In genomic region chr1:233614743-233615521, GRCh38 we compare ENCODE assay signal across 9 cellular contexts. TPM values are rescaled to one million over a fixed set of nuclear protein-coding genes. Genes with fewer than 3 reads are reported as not detected.
DNase-seq lines count a peak whose midpoint lies in the region; ATAC-seq, FAIRE-seq and TF ChIP-seq lines count a peak whose summit lies in the region.
"Had no signal": no experiment of that assay in that cellular context is flagged by ENCODE, and none has a peak within 500 bp of the region (broad histone marks: within the 10 kb centered on the region; RNA-seq: fewer than 3 reads in every experiment).

No MANE protein-coding gene starts in this region.

- TF ChIP-seq POLR2A in K562 (conservative IDR thresholded peaks at IDR 0.05) = no peak

- ATAC-seq in GM18861 (IDR thresholded peaks at IDR 0.05; ENCODE audit: unreplicated experiment) (peak; percentile 24), HG02852 (IDR thresholded peaks at IDR 0.05; ENCODE audit: unreplicated experiment) (peak; percentile 38), K562 (peak; percentile 18), left lung (peak; percentile 25), sciatic nerve (no peak)

- POLR2A ChIA-PET in K562 (lab: Yijun Ruan, JAX) = interaction anchor here (1.7 kb wide), 1 partner anchor 8 kb away, joined by 6 read pairs; no protein-coding TSS in a partner anchor

- no peak for TF ChIP-seq CTCF in K562 (IDR thresholded peaks at IDR 0.05 in 2 of 3, conservative IDR thresholded peaks at IDR 0.05 in 1 of 3; ENCODE audit: insufficient read depth in 2 of 3, low read depth in 1 of 3, low read length in 3 of 3)
- no peak for TF ChIP-seq CTCF in left lung (IDR thresholded peaks at IDR 0.05)

- in situ Hi-C loops in K562 (cut with MboI) = no loop called here

- peak overlapping the region; percentile 58 for H3K4me3 ChIP-seq in K562
- H3K4me3 ChIP-seq in left lung = peak overlapping the region; percentile 47 to 48

- peak overlapping the region; percentile 70 to 98 for H3K9ac ChIP-seq in K562 (ENCODE audit: insufficient read depth in 1 of 2, low read depth in 2 of 2, low read length in 2 of 2)

- peaks cover 20 to 32% of the 10 kb centered on the region in 2 experiments; a peak in 4 of 5 replicates for H3K4me1 ChIP-seq in K562 (replicated peaks in 1 of 2; ENCODE audit: control insufficient read depth in 2 of 2, insufficient read depth in 2 of 2, low read length in 2 of 2)
- peaks cover 0 to 4% of the 10 kb centered on the region in 2 donors for H3K4me1 ChIP-seq in left lung

- peak overlapping the region; percentile 91 for H3K4me2 ChIP-seq in K562 (ENCODE audit: insufficient read depth, low read length)

- peaks cover 44% of the 10 kb centered on the region for H3K79me2 ChIP-seq in K562 (ENCODE audit: control insufficient read depth, insufficient read depth, low read length)

- TF ChIP-seq EP300 in K562 (IDR thresholded peaks at IDR 0.05; ENCODE audit: low read length) = no peak

- H3K36me3 ChIP-seq in K562 (ENCODE audit: control insufficient read depth, insufficient read depth, low read length) (peaks cover 10% of the 10 kb centered on the region), left lung (no peaks in the 10 kb centered on the region)
- H3K36me3 ChIP-seq: neutrophil had no signal

- 15% methylated on average over 36 of the region's 36 CpGs for WGBS in K562 (ENCODE audit: insufficient coverage, low coverage, missing lambda C conversion rate)

- H3K27me3 ChIP-seq in K562 (ENCODE audit: control insufficient read depth in 2 of 2, insufficient read depth in 2 of 2, low read length in 2 of 2) (no peaks in the 10 kb centered on the region), left lung (peaks cover 8 to 57% of the 10 kb centered on the region in 2 donors)

- no peak for TF ChIP-seq RAD21 in K562 (CRISPR knock-in tag; conservative IDR thresholded peaks at IDR 0.05 in 1 of 2, IDR thresholded peaks at IDR 0.05 in 1 of 2)

- intact Hi-C loops in K562 (cut with micrococcal nuclease) (no loop called here), left lung (cut with DNase I) (no loop called here), sciatic nerve (cut with DNase I) (no loop called here)

- no peak for FAIRE-seq in K562 (lab: Jason Lieb, UNC)

- CTCF ChIA-PET in K562 (lab: Yijun Ruan, JAX; ENCODE audit: low intra/inter-chr PET ratio) = no interaction called here

- DNase-seq in K562 (ENCODE audit: extremely low read depth in 1 of 4, low spot score in 3 of 4) (no peak), left lung (peak in 1 of 2 donors; percentile 76), NCI-H2196 treated with DMSO at 0.1 percent for 48 hours (lab: John Stamatoyannopoulos, UW; ENCODE audit: unreplicated experiment) (no peak), NCI-H1694 treated with DMSO at 0.1 percent for 48 hours (lab: John Stamatoyannopoulos, UW) (no peak), sciatic nerve (ENCODE audit: low spot score) (no peak)
- DNase-seq in stimulated activated CD4-positive, alpha-beta T cell treated with anti-CD3 and anti-CD28 coated beads, Interleukin-12 subunit alpha, Interleukin-12 subunit beta, amount 100 ng/mL, for 4 hours = no peak

- H3K9me3 ChIP-seq in K562 (replicated peaks; ENCODE audit: control insufficient read depth, insufficient read depth, low read depth, low read length) = no peaks in the 10 kb centered on the region
- no peaks in the 10 kb centered on the region for H3K9me3 ChIP-seq in left lung
- H3K9me3 ChIP-seq: neutrophil had no signal

- no peaks in the 10 kb centered on the region for H3K9me1 ChIP-seq in K562 (ENCODE audit: control insufficient read depth, insufficient read depth, low read length)

- no peaks in the 10 kb centered on the region for H4K20me1 ChIP-seq in K562 (replicated peaks; ENCODE audit: control insufficient read depth, insufficient read depth, low read length)

- H3K27ac ChIP-seq in K562 (ENCODE audit: extremely low read depth, low read depth, low read length) (peak overlapping the region; percentile 45; the same call in 2 of the 3 replicates), left lung (peak overlapping the region; percentile 54 to 76)
- H3K27ac ChIP-seq: neutrophil had no signal

- BruUV-seq in K562 (replicated peaks; lab: Mats Ljungman, UMichigan) = TSS peak; percentile 42

- H2AFZ ChIP-seq in K562 (ENCODE audit: low read depth, low read length) = peak overlapping the region; percentile 69

TF ChIP-seq in K562, 482 proteins besides CTCF, POLR2A, EP300 and RAD21 (continues in another document):
- TF ChIP-seq ZNF316 (IDR thresholded peaks at IDR 0.05) (peak; percentile 48), KDM1A (IDR thresholded peaks at IDR 0.05) (0 out of 4 replicates have a peak, but pooled peaks have one; percentile 23 to 24), IRF2 (CRISPR knock-in tag; IDR thresholded peaks at IDR 0.05) (no peak), KHSRP (IDR thresholded peaks at IDR 0.05) (no peak), FOSL1 (tag; conservative IDR thresholded peaks at IDR 0.05) (no peak), CHCHD3 (CRISPR knock-in tag; IDR thresholded peaks at IDR 0.05) (no peak), ZNF696 (CRISPR knock-in tag; conservative IDR thresholded peaks at IDR 0.05) (no peak), ATF3 (IDR thresholded peaks at IDR 0.05) (peak; percentile 29; the same call in 1 of the 2 replicates), ATF3 (CRISPR knock-in tag; conservative IDR thresholded peaks at IDR 0.05) (peak; percentile 59; the same call in 1 of the 2 replicates), ARHGAP35 (IDR thresholded peaks at IDR 0.05; ENCODE audit: partially characterized antibody) (no peak)
- TF ChIP-seq, protein P1, sequence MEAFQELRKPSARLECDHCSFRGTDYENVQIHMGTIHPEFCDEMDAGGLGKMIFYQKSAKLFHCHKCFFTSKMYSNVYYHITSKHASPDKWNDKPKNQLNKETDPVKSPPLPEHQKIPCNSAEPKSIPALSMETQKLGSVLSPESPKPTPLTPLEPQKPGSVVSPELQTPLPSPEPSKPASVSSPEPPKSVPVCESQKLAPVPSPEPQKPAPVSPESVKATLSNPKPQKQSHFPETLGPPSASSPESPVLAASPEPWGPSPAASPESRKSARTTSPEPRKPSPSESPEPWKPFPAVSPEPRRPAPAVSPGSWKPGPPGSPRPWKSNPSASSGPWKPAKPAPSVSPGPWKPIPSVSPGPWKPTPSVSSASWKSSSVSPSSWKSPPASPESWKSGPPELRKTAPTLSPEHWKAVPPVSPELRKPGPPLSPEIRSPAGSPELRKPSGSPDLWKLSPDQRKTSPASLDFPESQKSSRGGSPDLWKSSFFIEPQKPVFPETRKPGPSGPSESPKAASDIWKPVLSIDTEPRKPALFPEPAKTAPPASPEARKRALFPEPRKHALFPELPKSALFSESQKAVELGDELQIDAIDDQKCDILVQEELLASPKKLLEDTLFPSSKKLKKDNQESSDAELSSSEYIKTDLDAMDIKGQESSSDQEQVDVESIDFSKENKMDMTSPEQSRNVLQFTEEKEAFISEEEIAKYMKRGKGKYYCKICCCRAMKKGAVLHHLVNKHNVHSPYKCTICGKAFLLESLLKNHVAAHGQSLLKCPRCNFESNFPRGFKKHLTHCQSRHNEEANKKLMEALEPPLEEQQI (IDR thresholded peaks at IDR 0.05) = no peak
- TF ChIP-seq, protein P2, sequence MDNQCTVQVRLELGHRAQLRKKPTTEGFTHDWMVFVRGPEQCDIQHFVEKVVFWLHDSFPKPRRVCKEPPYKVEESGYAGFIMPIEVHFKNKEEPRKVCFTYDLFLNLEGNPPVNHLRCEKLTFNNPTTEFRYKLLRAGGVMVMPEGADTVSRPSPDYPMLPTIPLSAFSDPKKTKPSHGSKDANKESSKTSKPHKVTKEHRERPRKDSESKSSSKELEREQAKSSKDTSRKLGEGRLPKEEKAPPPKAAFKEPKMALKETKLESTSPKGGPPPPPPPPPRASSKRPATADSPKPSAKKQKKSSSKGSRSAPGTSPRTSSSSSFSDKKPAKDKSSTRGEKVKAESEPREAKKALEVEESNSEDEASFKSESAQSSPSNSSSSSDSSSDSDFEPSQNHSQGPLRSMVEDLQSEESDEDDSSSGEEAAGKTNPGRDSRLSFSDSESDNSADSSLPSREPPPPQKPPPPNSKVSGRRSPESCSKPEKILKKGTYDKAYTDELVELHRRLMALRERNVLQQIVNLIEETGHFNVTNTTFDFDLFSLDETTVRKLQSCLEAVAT (IDR thresholded peaks at IDR 0.05) = no peak; a peak in 1 of 4 replicates

RNA-seq across cellular contexts. Expression of gene KCNK1, which starts 1.0 kb away (rescaled TPM):
- 25.8 and 31.2 TPM in 2 replicates for total RNA-seq in K562 (2011; cell fraction: chromatin; rRNA removed; ENCODE audit: low replicate concordance)
- total RNA-seq in K562 (2011; cell fraction: nucleolus; rRNA removed) = 36.3 and 38.5 TPM in 2 replicates
- 34.2 and 46.4 TPM in 2 replicates for total RNA-seq in K562 (2011; cell fraction: nucleoplasm; rRNA removed)
- 6.0 and 6.7 TPM in 2 replicates for total RNA-seq in K562 (2014; rRNA removed)
- 6.0 and 7.0 TPM in 2 replicates for total RNA-seq in K562 (2014; rRNA removed; fragmentation: Illumina TruSeq; extraction: Trizol)
- total RNA-seq in K562 (2015; rRNA removed; fragmentation: Illumina TruSeq; extraction: Trizol) = 4.1 and 4.7 TPM in 2 replicates
- 9.4 and 9.8 TPM in 2 replicates for total RNA-seq in K562 (2021)
- 19.9 and 22.7 TPM in 2 replicates for polyA plus RNA-seq in K562 (2011; rRNA removed)
- polyA plus RNA-seq in K562 (2011; cell fraction: cytosol; rRNA removed) = 20.0 and 35.2 TPM in 2 replicates
- polyA plus RNA-seq in K562 (2011; cell fraction: nucleus; rRNA removed) = 16.3 and 25.6 TPM in 2 replicates
- 6.0 and 6.4 TPM in 2 replicates for polyA plus RNA-seq in K562 (2012)
- polyA plus RNA-seq in K562 (2014; fragmentation: Illumina TruSeq; extraction: Trizol) = 7.4 and 9.3 TPM in 2 replicates
- 1 to 10 TPM; 3.1 to 3.5 TPM for polyA plus RNA-seq in K562 (2014; fragmentation: Nextera tagmentation; extraction: Ambion mirVana)
- 8.0 and 9.8 TPM in 2 replicates for polyA plus RNA-seq in K562 (2014; rRNA removed)
- polyA minus RNA-seq in K562 (2011; rRNA and poly(A)+ RNA removed) = 19.6 and 25.5 TPM in 2 replicates
- 20.0 and 23.3 TPM in 2 replicates for polyA minus RNA-seq in K562 (2011; cell fraction: cytosol; rRNA and poly(A)+ RNA removed)
- 16.6 and 19.1 TPM in 2 replicates for polyA minus RNA-seq in K562 (2011; cell fraction: nucleus; rRNA and poly(A)+ RNA removed)
- total RNA-seq in left lung = 10 to 100 TPM; 13.5 to 16.3 TPM
- 4.3 TPM for total RNA-seq in sciatic nerve
